Comparison of ENCODE assay signal across 13 cellular contexts in genomic region chr16:66521227-66521626, GRCh38. TPM values are rescaled to one million over a fixed set of nuclear protein-coding genes. Genes with fewer than 3 reads are reported as not detected.
A peak's percentile ranks its signal among the peaks of the same experiment; 100 is the strongest.
DNase-seq lines count a peak whose midpoint lies in the region; ATAC-seq and TF ChIP-seq lines count a peak whose summit lies in the region.
"Had no signal": no experiment of that assay in that cellular context is flagged by ENCODE, and none has a peak within 500 bp of the region (broad histone marks: within the 10 kb centered on the region; RNA-seq: fewer than 3 reads in every experiment).

No MANE protein-coding gene starts in this region.

- peak overlapping the region; percentile 95 for H3K27ac Mint-ChIP-seq in activated CD4-positive, alpha-beta memory T cell treated with anti-CD3 and anti-CD28 coated beads, Interleukin-2, amount 10 ng/mL, durations not matched to agents 7 days and 5 days
- peak overlapping the region; percentile 98 for H3K27ac Mint-ChIP-seq in stimulated activated effector memory CD8-positive, alpha-beta T cell treated with anti-CD3 and anti-CD28 coated beads, Interleukin-12 subunit alpha, Interleukin-12 subunit beta, amount 100 ng/mL, for 72 hours

- WGBS in esophagus muscularis mucosa = 40% methylated on average over 1 of the region's 5 CpGs

- H3K27me3 Mint-ChIP-seq in activated CD4-positive, alpha-beta memory T cell treated with anti-CD3 and anti-CD28 coated beads, Interleukin-2, amount 10 ng/mL, durations not matched to agents 7 days and 5 days = no peaks in the 10 kb centered on the region

- H3K4me3 ChIP-seq in HL-60 (replicated peaks; ENCODE audit: insufficient read depth, low read length) (no peak overlapping the region), esophagus muscularis mucosa (no peak overlapping the region)

- DNase-seq in HL-60 (ENCODE audit: low read depth in 1 of 2, low spot score in 1 of 2) = no peak
- no peak for DNase-seq in activated CD4-positive, alpha-beta memory T cell treated with anti-CD3 and anti-CD28 coated beads, Interleukin-2, amount 10 ng/mL, durations not matched to agents 7 days and 5 days
- DNase-seq in esophagus muscularis mucosa (ENCODE audit: extremely low spot score) = no peak
- DNase-seq in stimulated activated effector memory CD8-positive, alpha-beta T cell treated with anti-CD3 and anti-CD28 coated beads, Interleukin-12 subunit alpha, Interleukin-12 subunit beta, amount 100 ng/mL, for 72 hours (ENCODE audit: low spot score in 2 of 2) = no peak
- DNase-seq in SHP77 (lab: John Stamatoyannopoulos, UW) = no peak
- DNase-seq in NCI-H1105 (lab: John Stamatoyannopoulos, UW) = no peak
- DNase-seq in NCI-H2029 (lab: John Stamatoyannopoulos, UW) = no peak
- DNase-seq: activated CD4-positive, alpha-beta T cell treated with anti-CD3 and anti-CD28 coated beads, Interleukin-2, amount 50 U/mL, for 4 hours; DMS79 treated with DMSO at 0.1 percent for 48 hours; NCI-H187; stimulated activated CD4-positive, alpha-beta T cell treated with anti-CD3 and anti-CD28 coated beads, Interleukin-4, amount 100 ng/mL, for 4 hours had no signal

- CTCF ChIA-PET in activated CD4-positive, alpha-beta memory T cell treated with anti-CD3 and anti-CD28 coated beads, Interleukin-2, amount 10 ng/mL, durations not matched to agents 7 days and 5 days (lab: Charles Lee) = interaction anchor here (0.8 to 4.0 kb wide), 6 partner anchors 15 to 87 kb away, joined by 3 to 36 read pairs (median 4); partner anchors contain the start of gene CKLF

- POLR2A ChIA-PET in activated CD4-positive, alpha-beta memory T cell treated with anti-CD3 and anti-CD28 coated beads, Interleukin-2, amount 10 ng/mL, durations not matched to agents 7 days and 5 days (lab: Charles Lee) = interaction anchor here (1.0 to 11.0 kb wide), 11 partner anchors 11 to 497 kb away, joined by 3 to 286 read pairs (median 7); partner anchors contain the start of genes CKLF, CMTM3 and TK2

- peaks cover 27% of the 10 kb centered on the region for H3K36me3 Mint-ChIP-seq in activated CD4-positive, alpha-beta memory T cell treated with anti-CD3 and anti-CD28 coated beads, Interleukin-2, amount 10 ng/mL, durations not matched to agents 7 days and 5 days (ENCODE audit: low read depth)
- peaks cover 20% of the 10 kb centered on the region for H3K36me3 Mint-ChIP-seq in stimulated activated effector memory CD8-positive, alpha-beta T cell treated with anti-CD3 and anti-CD28 coated beads, Interleukin-12 subunit alpha, Interleukin-12 subunit beta, amount 100 ng/mL, for 72 hours

- no peak for TF ChIP-seq CTCF in HL-60 (IDR thresholded peaks at IDR 0.05; ENCODE audit: insufficient read depth, low read length)
- no peak for TF ChIP-seq CTCF in esophagus muscularis mucosa (IDR thresholded peaks at IDR 0.05)

- peaks cover 4 to 50% (median 26%) of the 10 kb centered on the region in 4 donors for H3K36me3 ChIP-seq in esophagus muscularis mucosa

- H3K4me1 ChIP-seq in esophagus muscularis mucosa = peaks cover 56 to 89% (median 79%) of the 10 kb centered on the region in 4 donors

- H3K27ac ChIP-seq in HL-60 (replicated peaks) = peak overlapping the region; percentile 99
- peak overlapping the region; percentile 50 to 93 (median 70) for H3K27ac ChIP-seq in esophagus muscularis mucosa (replicated peaks in 1 of 4)

- no peak for TF ChIP-seq EP300 in esophagus muscularis mucosa (IDR thresholded peaks at IDR 0.05)

- no peaks in the 10 kb centered on the region for H3K9me3 Mint-ChIP-seq in activated CD4-positive, alpha-beta memory T cell treated with anti-CD3 and anti-CD28 coated beads, Interleukin-2, amount 10 ng/mL, durations not matched to agents 7 days and 5 days
- no peaks in the 10 kb centered on the region for H3K9me3 Mint-ChIP-seq in stimulated activated effector memory CD8-positive, alpha-beta T cell treated with anti-CD3 and anti-CD28 coated beads, Interleukin-12 subunit alpha, Interleukin-12 subunit beta, amount 100 ng/mL, for 72 hours

- intact Hi-C loops in esophagus muscularis mucosa (cut with DNase I) = no loop called here

- no peak for TF ChIP-seq POLR2A in esophagus muscularis mucosa (IDR thresholded peaks at IDR 0.05; ENCODE audit: low read depth)

- peaks cover 96% of the 10 kb centered on the region for H3K4me1 Mint-ChIP-seq in activated CD4-positive, alpha-beta memory T cell treated with anti-CD3 and anti-CD28 coated beads, Interleukin-2, amount 10 ng/mL, durations not matched to agents 7 days and 5 days
- H3K4me1 Mint-ChIP-seq in stimulated activated effector memory CD8-positive, alpha-beta T cell treated with anti-CD3 and anti-CD28 coated beads, Interleukin-12 subunit alpha, Interleukin-12 subunit beta, amount 100 ng/mL, for 72 hours = peaks cover 88% of the 10 kb centered on the region

- peak overlapping the region; percentile 64 for H3K4me3 Mint-ChIP-seq in activated CD4-positive, alpha-beta memory T cell treated with anti-CD3 and anti-CD28 coated beads, Interleukin-2, amount 10 ng/mL, durations not matched to agents 7 days and 5 days
- H3K4me3 Mint-ChIP-seq in stimulated activated effector memory CD8-positive, alpha-beta T cell treated with anti-CD3 and anti-CD28 coated beads, Interleukin-12 subunit alpha, Interleukin-12 subunit beta, amount 100 ng/mL, for 72 hours = peak overlapping the region; percentile 64

- H3K27me3 ChIP-seq in HL-60 (ENCODE audit: insufficient read depth, poor library complexity, severe bottlenecking) = no peaks in the 10 kb centered on the region
- no peaks in the 10 kb centered on the region for H3K27me3 ChIP-seq in esophagus muscularis mucosa

- no peaks in the 10 kb centered on the region for H3K9me3 ChIP-seq in esophagus muscularis mucosa

- ATAC-seq in stimulated activated effector memory CD8-positive, alpha-beta T cell treated with anti-CD3 and anti-CD28 coated beads, Interleukin-12 subunit alpha, Interleukin-12 subunit beta, amount 100 ng/mL, for 72 hours = no peak

RNA-seq across cellular contexts. Expression of gene TK2, which starts 28.7 kb away (rescaled TPM):
- total RNA-seq in activated CD4-positive, alpha-beta memory T cell treated with anti-CD3 and anti-CD28 coated beads, Interleukin-2, amount 10 ng/mL, durations not matched to agents 7 days and 5 days = 10 to 100 TPM; 13.4 to 13.9 TPM
- 10 to 100 TPM; 26.3 to 35.2 (median 30.0) TPM for total RNA-seq in esophagus muscularis mucosa

RNA-seq across cellular contexts. Expression of gene CKLF, which starts 31.1 kb away (rescaled TPM):
- total RNA-seq in activated CD4-positive, alpha-beta memory T cell treated with anti-CD3 and anti-CD28 coated beads, Interleukin-2, amount 10 ng/mL, durations not matched to agents 7 days and 5 days = 100 to 1,000 TPM; 183 to 188 TPM
- total RNA-seq in esophagus muscularis mucosa = 10 to 100 TPM; 18.1 to 28.2 (median 24.2) TPM

RNA-seq across cellular contexts. Expression of gene CMTM1, which starts 45.0 kb away (rescaled TPM):
- 10 to 100 TPM; 16.6 to 17.8 TPM for total RNA-seq in activated CD4-positive, alpha-beta memory T cell treated with anti-CD3 and anti-CD28 coated beads, Interleukin-2, amount 10 ng/mL, durations not matched to agents 7 days and 5 days
- total RNA-seq in esophagus muscularis mucosa = 1 to 10 TPM in 3 of 4 donors, not detected in 1; 1.4 to 2.0 (median 1.7) TPM

RNA-seq across cellular contexts. Expression of gene CMTM2, which starts 58.0 kb away (rescaled TPM):
- total RNA-seq in activated CD4-positive, alpha-beta memory T cell treated with anti-CD3 and anti-CD28 coated beads, Interleukin-2, amount 10 ng/mL, durations not matched to agents 7 days and 5 days = under 1 TPM; 0.43 to 0.83 TPM
- total RNA-seq in esophagus muscularis mucosa = 1 to 10 TPM in 1 of 4 donors, not detected in 3; 1.8 TPM
- total RNA-seq: cerebellum, RPMI7951 had no signal

Comparison
In these comparisons a context has a peak if more than half of its experiments do, and no peak if none do; other contexts are left out.
1. RNA of gene CKLF, which starts 31.1 kb away (total RNA-seq): 183 to 188 TPM in activated CD4-positive, alpha-beta memory T cell treated with anti-CD3 and anti-CD28 coated beads, Interleukin-2, amount 10 ng/mL, durations not matched to agents 7 days and 5 days; 18.1 to 28.2 TPM in esophagus muscularis mucosa; every median in the first group is over 4 times any median in the second.
2. RNA of gene CMTM1, which starts 45.0 kb away (total RNA-seq): 16.6 to 17.8 TPM in activated CD4-positive, alpha-beta memory T cell treated with anti-CD3 and anti-CD28 coated beads, Interleukin-2, amount 10 ng/mL, durations not matched to agents 7 days and 5 days; 1.4 to 2.0 TPM in esophagus muscularis mucosa; every median in the first group is over 4 times any median in the second.